21 cellular contexts compared by ENCODE assay signal in genomic region chr7:137080516-137081203, GRCh38.
DNase-seq lines count a peak whose midpoint lies in the region; ATAC-seq, FAIRE-seq and TF ChIP-seq lines count a peak whose summit lies in the region.
"Had no signal": no experiment of that assay in that cellular context is flagged by ENCODE, and none has a peak within 500 bp of the region (broad histone marks: within the 10 kb centered on the region; RNA-seq: fewer than 3 reads in every experiment).

No MANE protein-coding gene starts in this region.

- no peaks in the 10 kb centered on the region for H3K9me3 ChIP-seq in GM12878 (replicated peaks; ENCODE audit: control insufficient read depth, insufficient read depth, low read length)
- H3K9me3 ChIP-seq in stomach smooth muscle (ENCODE audit: control insufficient read depth in 2 of 2, low read length in 2 of 2): no peaks in the 10 kb centered on the region
- H3K9me3 ChIP-seq: adrenal gland, left lung, upper lobe of left lung had no signal

- TF ChIP-seq RAD21 in GM12878 (IDR thresholded peaks at IDR 0.05; ENCODE audit: insufficient read depth, low read depth, low read length): no peak

- no peak overlapping the region for H3K27ac ChIP-seq in GM12878 (ENCODE audit: control insufficient read depth, insufficient read depth)
- H3K27ac ChIP-seq in stomach smooth muscle (ENCODE audit: low read length): peak overlapping the region; percentile 49
- H3K27ac ChIP-seq: adrenal gland, left lung, spleen, upper lobe of left lung had no signal

- TF ChIP-seq EP300 in GM12878 (IDR thresholded peaks at IDR 0.05; ENCODE audit: borderline replicate concordance in 1 of 2, control insufficient read depth in 1 of 2, low read depth in 2 of 2, low read length in 2 of 2): no peak

- no peaks in the 10 kb centered on the region for H3K27me3 ChIP-seq in GM12878 (replicated peaks in 1 of 2; ENCODE audit: control insufficient read depth in 2 of 2, insufficient read depth in 2 of 2, low read length in 1 of 2)
- no peaks in the 10 kb centered on the region for H3K27me3 ChIP-seq in stomach smooth muscle (ENCODE audit: control insufficient read depth in 1 of 2, insufficient read depth in 2 of 2, low read length in 2 of 2)
- H3K27me3 ChIP-seq: adrenal gland, left lung, spleen, upper lobe of left lung had no signal

- POLR2A ChIA-PET in GM12878 (lab: Charles Lee): no interaction called here

- TF ChIP-seq POLR2A in GM12878 (IDR thresholded peaks at IDR 0.05; ENCODE audit: low read depth, low read length): no peak

- intact Hi-C loops in Right ventricle myocardium inferior (cut with DNase I) (loop anchor here (5.0 kb wide), 1 partner anchor 118 kb away; no protein-coding TSS in a partner anchor), left cardiac atrium (cut with DNase I) (no loop called here), GM12878 (cut with micrococcal nuclease; ENCODE audit: unreplicated experiment) (no loop called here)

- RAD21 ChIA-PET in GM12878 (lab: Charles Lee; ENCODE audit: unreplicated experiment): no interaction called here

- in situ Hi-C loops in GM12878 (cut with MboI): no loop called here

- no TSS peak for BruUV-seq in GM12878 (replicated peaks; lab: Mats Ljungman, UMichigan)

- CTCF ChIA-PET in GM12878 (lab: Yijun Ruan, JAX): no interaction called here

- no peak overlapping the region for H3K9ac ChIP-seq in GM12878 (ENCODE audit: control insufficient read depth, insufficient read depth, low read length)
- H3K9ac ChIP-seq in stomach smooth muscle (ENCODE audit: low read length in 2 of 2): no peak overlapping the region

- no peaks in the 10 kb centered on the region for H3K79me2 ChIP-seq in GM12878 (ENCODE audit: control insufficient read depth, insufficient read depth, low read length)

- H2AFZ ChIP-seq in GM12878 (ENCODE audit: control insufficient read depth, low read depth, low read length): no peak overlapping the region

- H3K36me3 ChIP-seq in GM12878 (ENCODE audit: control insufficient read depth in 2 of 2, insufficient read depth in 2 of 2, low read length in 1 of 2) (no peaks in the 10 kb centered on the region), stomach smooth muscle (ENCODE audit: control insufficient read depth in 2 of 2, insufficient read depth in 2 of 2, low read length in 2 of 2) (no peaks in the 10 kb centered on the region)
- H3K36me3 ChIP-seq: adrenal gland, left lung, spleen, upper lobe of left lung had no signal

- no peak overlapping the region for H3K4me2 ChIP-seq in GM12878 (ENCODE audit: control insufficient read depth, insufficient read depth)

- no peak for DNase-seq in Right ventricle myocardium inferior (ENCODE audit: missing footprints)
- DNase-seq in left cardiac atrium: no peak
- DNase-seq in GM12878 (ENCODE audit: low read depth, low spot score): no peak
- DNase-seq in cerebellar nuclear complex (lab: John Stamatoyannopoulos, UW): no peak
- no peak for DNase-seq in NCI-H2107 (lab: John Stamatoyannopoulos, UW)
- DNase-seq: activated CD8-positive, alpha-beta T cell treated with anti-CD3 and anti-CD28 coated beads, Interleukin-2, amount 10 ng/mL, durations not matched to agents 7 days and 5 days; adrenal gland; central memory CD4-positive, alpha-beta T cell; DMS153; effector memory CD4-positive, alpha-beta T cell; H7; left lung; naive thymus-derived CD4-positive, alpha-beta T cell; NCI-H2081; spleen; T-cell; upper lobe of left lung had no signal

- no peaks in the 10 kb centered on the region for H4K20me1 ChIP-seq in GM12878 (ENCODE audit: control insufficient read depth, insufficient read depth)

- TF ChIP-seq CTCF in GM12878 (IDR thresholded peaks at IDR 0.05 in 2 of 3, conservative IDR thresholded peaks at IDR 0.05 in 1 of 3; ENCODE audit: control insufficient read depth in 2 of 3, extremely low read depth in 1 of 3, insufficient read depth in 1 of 3, low read depth in 3 of 3, low read length in 3 of 3): no peak

- ATAC-seq in Right ventricle myocardium inferior: peak; percentile 63
- ATAC-seq in left cardiac atrium: no peak
- ATAC-seq in HG03432 (IDR thresholded peaks at IDR 0.05; ENCODE audit: unreplicated experiment): peak; percentile 66
- peak; percentile 92 for ATAC-seq in GM12878
- ATAC-seq in GM18519 (IDR thresholded peaks at IDR 0.05; ENCODE audit: low FRiP score, unreplicated experiment): no peak
- ATAC-seq: activated CD8-positive, alpha-beta T cell treated with anti-CD3 and anti-CD28 coated beads, Interleukin-2, amount 10 ng/mL, durations not matched to agents 7 days and 5 days; activated T-helper 17 cell treated with anti-CD3 and anti-CD28 coated beads, Interleukin-2, amount 50 U/mL, for 72 hours; left lung; naive thymus-derived CD4-positive, alpha-beta T cell; T-cell had no signal

- SMC1A ChIA-PET in GM12878 (lab: Charles Lee; ENCODE audit: uncharacterized antibody, unreplicated experiment): no interaction called here

- H3K4me1 ChIP-seq in GM12878 (ENCODE audit: control insufficient read depth, insufficient read depth, low read length) (no peaks in the 10 kb centered on the region), stomach smooth muscle (ENCODE audit: control insufficient read depth, insufficient read depth, low read length) (no peaks in the 10 kb centered on the region)
- H3K4me1 ChIP-seq: adrenal gland, left lung, spleen, upper lobe of left lung had no signal

- 28% methylated on average over 5 of the region's 5 CpGs for WGBS in GM12878 (ENCODE audit: insufficient coverage, insufficient replicate concordance, low lambda C conversion rate, missing lambda C conversion rate)

- no peak for FAIRE-seq in GM12878 (lab: Jason Lieb, UNC)

- no peak overlapping the region for H3K4me3 ChIP-seq in GM12878
- no peak overlapping the region for H3K4me3 ChIP-seq in stomach smooth muscle (ENCODE audit: low read length in 2 of 2)
- H3K4me3 ChIP-seq: adrenal gland, left lung, spleen, upper lobe of left lung had no signal

TF ChIP-seq in GM12878, 131 proteins besides CTCF, POLR2A, EP300 and RAD21:
- TF ChIP-seq IKZF1 (conservative IDR thresholded peaks at IDR 0.05) (0 out of 2 replicates have a peak, but pooled peaks have one; percentile 15), E2F8 (IDR thresholded peaks at IDR 0.05; ENCODE audit: low read depth, partially characterized antibody) (no peak), SUZ12 (IDR thresholded peaks at IDR 0.05; ENCODE audit: unreplicated experiment) (no peak)

Comparison
In these comparisons a context has a peak if more than half of its experiments do, and no peak if none do; other contexts are left out.
1. ATAC-seq: peak in Right ventricle myocardium inferior (single experiment), HG03432 (single experiment) and GM12878 (single experiment); none in left cardiac atrium (0 of 2) and GM18519 (single experiment).